ENCODE assay signal across 1 cellular context in the genomic region with DNA sequence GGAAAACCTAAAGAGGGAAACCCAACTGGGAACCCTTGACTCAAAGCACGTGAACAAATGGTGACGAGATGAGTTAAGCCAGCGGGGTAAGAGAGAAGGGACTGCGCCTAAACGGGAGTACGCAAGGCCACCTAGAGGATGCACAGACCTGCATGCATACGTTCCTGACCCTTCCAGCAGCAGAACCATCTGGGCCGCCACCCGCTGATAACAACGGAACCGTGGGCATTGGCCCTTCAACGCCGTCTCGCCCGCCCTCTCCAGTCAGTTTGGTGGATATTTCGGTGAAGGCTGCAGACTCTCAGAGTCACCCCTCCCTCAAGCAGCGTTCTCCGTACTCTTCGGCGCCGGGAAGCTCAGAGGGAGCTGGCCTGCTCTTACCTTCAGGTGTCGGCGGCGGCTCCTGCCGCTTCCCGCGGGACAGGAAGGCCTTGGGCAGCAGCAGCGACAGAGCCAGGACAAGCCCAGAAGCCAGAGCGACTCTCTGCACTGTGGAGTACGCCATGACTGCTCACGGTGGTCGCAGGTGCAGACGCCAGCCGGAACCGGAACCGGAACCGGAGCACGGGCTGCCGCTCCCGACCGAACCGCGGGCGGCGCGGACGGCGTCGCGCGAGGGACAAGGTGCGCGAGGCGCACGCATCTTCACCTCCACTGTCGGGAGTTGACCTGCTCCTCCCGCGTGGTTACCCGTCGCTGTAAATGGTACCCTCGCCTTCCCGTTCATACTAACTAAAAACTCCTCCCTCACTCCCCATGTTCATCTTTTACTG.
TF ChIP-seq lines count a peak whose summit lies in the region.

A gene with protein sequence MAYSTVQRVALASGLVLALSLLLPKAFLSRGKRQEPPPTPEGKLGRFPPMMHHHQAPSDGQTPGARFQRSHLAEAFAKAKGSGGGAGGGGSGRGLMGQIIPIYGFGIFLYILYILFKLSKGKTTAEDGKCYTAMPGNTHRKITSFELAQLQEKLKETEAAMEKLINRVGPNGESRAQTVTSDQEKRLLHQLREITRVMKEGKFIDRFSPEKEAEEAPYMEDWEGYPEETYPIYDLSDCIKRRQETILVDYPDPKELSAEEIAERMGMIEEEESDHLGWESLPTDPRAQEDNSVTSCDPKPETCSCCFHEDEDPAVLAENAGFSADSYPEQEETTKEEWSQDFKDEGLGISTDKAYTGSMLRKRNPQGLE (minus strand): TSS at position 541 of the 773 bp plus-strand sequence. CDS start 36 bp downstream, at position 505.

TF ChIP-seq in A549, 52 proteins besides CTCF, POLR2A, EP300 and RAD21 (continued from another document):
- no peak for TF ChIP-seq PBX3 (IDR thresholded peaks at IDR 0.05)
